8 cellular contexts compared by ENCODE assay signal in the genomic region with DNA sequence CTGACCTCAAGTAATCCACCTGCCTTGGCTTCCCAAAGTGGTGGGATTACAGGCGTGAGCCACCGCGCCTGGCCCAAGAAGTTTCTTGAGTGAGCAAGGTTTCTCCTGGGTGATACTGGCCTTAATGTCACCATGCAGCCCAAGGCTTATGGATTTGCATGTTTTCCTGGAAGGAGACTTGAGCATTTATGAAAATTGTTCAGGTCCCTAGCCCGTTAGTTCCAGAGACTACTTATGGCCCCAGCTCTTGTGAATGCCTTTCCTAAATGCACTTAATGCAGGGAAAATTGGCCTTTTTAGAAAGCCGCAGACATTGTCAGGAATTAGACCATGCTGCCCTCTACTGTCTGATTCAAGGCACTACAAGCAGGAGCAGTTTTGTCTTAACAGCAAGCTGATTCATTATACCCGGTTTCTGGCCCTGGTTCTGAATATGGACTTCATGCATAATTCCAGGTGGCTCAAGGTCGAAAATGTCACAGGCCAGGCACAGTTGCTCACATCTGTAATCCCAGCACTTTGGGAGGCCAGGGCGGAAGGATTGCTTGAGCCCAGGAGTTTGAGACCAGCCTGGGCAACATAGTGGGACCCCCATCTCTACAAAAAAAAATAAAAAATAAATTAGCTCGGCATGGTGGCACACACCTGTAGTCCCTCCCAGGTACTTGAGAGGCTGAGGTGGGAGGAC.
DNase-seq lines count a peak whose midpoint lies in the region; ATAC-seq and TF ChIP-seq lines count a peak whose summit lies in the region.

No MANE protein-coding gene starts in this region.

- intact Hi-C loops in heart right ventricle (cut with DNase I) (loop anchor here (1.0 to 10.0 kb wide), 18 partner anchors 91 to 673 kb away; a partner anchor contains a TSS), prostate gland (cut with DNase I) (loop anchor here (10.0 kb wide), 1 partner anchor 673 kb away; no protein-coding TSS in a partner anchor)

- H3K4me1 ChIP-seq in adipocyte (ENCODE audit: control insufficient read depth, insufficient read depth, low read length) (peaks cover 9% of the 10 kb centered on the region), heart right ventricle (peaks cover 2 to 17% (median 9%) of the 10 kb centered on the region in 9 donors), prostate gland (replicated peaks) (no peaks in the 10 kb centered on the region)

- H3K9me3 ChIP-seq in MG63 (no peaks in the 10 kb centered on the region), adipocyte (ENCODE audit: control insufficient read depth, low read length) (no peaks in the 10 kb centered on the region), heart right ventricle (peaks cover 0 to 4% (median 0%) of the 10 kb centered on the region in 11 donors), prostate gland (no peaks in the 10 kb centered on the region)

- H3K27ac ChIP-seq in RWPE1 (peak overlapping the region; percentile 11; the same call in 1 of the 2 replicates), heart right ventricle (no peak overlapping the region), prostate gland (no peak overlapping the region)

- DNase-seq in GDM1 (lab: John Stamatoyannopoulos, UW): peak; percentile 67
- peak; percentile 56 for DNase-seq in MG63
- peak; percentile 72 for DNase-seq in RWPE1 (ENCODE audit: low spot score)
- DNase-seq in adipocyte (ENCODE audit: low read depth): peak; percentile 90
- DNase-seq in heart right ventricle: peak in 1 of 2 donors; percentile 53
- DNase-seq in prostate gland (ENCODE audit: low spot score): peak; percentile 44

- CTCF ChIA-PET in RWPE1 (lab: Yijun Ruan, JAX): interaction anchor here (0.5 to 2.2 kb wide), 25 partner anchors 12 to 668 kb away, joined by 3 to 14 read pairs (median 4); a partner anchor contains a TSS

- H3K27me3 ChIP-seq in MG63 (no peaks in the 10 kb centered on the region), adipocyte (replicated peaks; ENCODE audit: control insufficient read depth, insufficient read depth, low read length) (no peaks in the 10 kb centered on the region), heart right ventricle (no peaks in the 10 kb centered on the region), prostate gland (replicated peaks; ENCODE audit: insufficient read depth) (no peaks in the 10 kb centered on the region)

- TF ChIP-seq CTCF in RWPE1 (conservative IDR thresholded peaks at IDR 0.05; ENCODE audit: low read depth) (peak; percentile 92), heart right ventricle (IDR thresholded peaks at IDR 0.05) (peak; percentile 78 to 96 (median 92)), prostate gland (IDR thresholded peaks at IDR 0.05) (peak; percentile 82 to 92 (median 87))

- H3K4me3 ChIP-seq in MG63 (no peak overlapping the region), adipocyte (ENCODE audit: low read length) (no peak overlapping the region), heart right ventricle (no peak overlapping the region), prostate gland (no peak overlapping the region)

- H3K36me3 ChIP-seq in MG63 (no peaks in the 10 kb centered on the region; the same call in 1 of the 2 replicates), adipocyte (ENCODE audit: control insufficient read depth, insufficient read depth, low read length, severe bottlenecking) (peaks cover 6% of the 10 kb centered on the region), heart right ventricle (peaks cover 0 to 22% (median 8%) of the 10 kb centered on the region in 9 donors), prostate gland (no peaks in the 10 kb centered on the region)

- no peak overlapping the region for H3K9ac ChIP-seq in adipocyte (ENCODE audit: low read length)

- TF ChIP-seq POLR2A in prostate gland (IDR thresholded peaks at IDR 0.05): no peak

- WGBS in heart right ventricle, 2 donors: 49 to 50% methylated on average over 9 of the region's 9 CpGs
- 44% methylated on average over 9 of the region's 9 CpGs for WGBS in prostate gland

- POLR2A ChIA-PET in RWPE1 (lab: Yijun Ruan, JAX; ENCODE audit: low non-redundant PET): no interaction called here

- peak in 7 of 8 donors; percentile 55 to 85 (median 73) for ATAC-seq in heart right ventricle
- ATAC-seq in GM19455 (IDR thresholded peaks at IDR 0.05; ENCODE audit: unreplicated experiment): no peak
- ATAC-seq in HG03469 (IDR thresholded peaks at IDR 0.05; ENCODE audit: unreplicated experiment): no peak

Comparison
In these comparisons a context has a peak if more than half of its experiments do, and no peak if none do; other contexts are left out.
1. ATAC-seq: peak in heart right ventricle (7 of 8); none in GM19455 (single experiment) and HG03469 (single experiment).
2. Peak in every context shown above with its lines, with median percentiles within 50 percentile points of each other: CTCF ChIP-seq.